10 cellular contexts compared by ENCODE assay signal in genomic region chr3:4508048-4508981, GRCh38. TPM values are rescaled to one million over a fixed set of nuclear protein-coding genes. Genes with fewer than 3 reads are reported as not detected.
DNase-seq lines count a peak whose midpoint lies in the region; ATAC-seq and TF ChIP-seq lines count a peak whose summit lies in the region.
"Had no signal": no experiment of that assay in that cellular context is flagged by ENCODE, and none has a peak within 500 bp of the region (broad histone marks: within the 10 kb centered on the region; RNA-seq: fewer than 3 reads in every experiment).

No MANE protein-coding gene starts in this region.

- H3K27me3 Mint-ChIP-seq in natural killer cell (ENCODE audit: low read depth in 2 of 2): no peaks in the 10 kb centered on the region

- TF ChIP-seq CTCF in natural killer cell (IDR thresholded peaks at IDR 0.05) (no peak), transverse colon (IDR thresholded peaks at IDR 0.05) (no peak), BE2C (IDR thresholded peaks at IDR 0.05; ENCODE audit: low read depth, low read length) (no peak)

- peaks cover 21 to 47% (median 25%) of the 10 kb centered on the region in 4 donors for H3K4me1 ChIP-seq in transverse colon
- peaks cover 34% of the 10 kb centered on the region for H3K4me1 ChIP-seq in BE2C

- H3K36me3 ChIP-seq in transverse colon (no peaks in the 10 kb centered on the region), BE2C (peaks cover 14% of the 10 kb centered on the region)

- intact Hi-C loops in natural killer cell (cut with micrococcal nuclease): loop anchor here (10.0 kb wide), 1 partner anchor 466 kb away; the partner anchor contains the start of gene BHLHE40
- intact Hi-C loops in transverse colon (cut with DNase I; ENCODE audit: low total_unique reads): no loop called here

- WGBS in transverse colon (ENCODE audit: low coverage in 1 of 2), 2 donors: 75 to 84% methylated on average over 2 to 8 of the region's 8 CpGs

- no peaks in the 10 kb centered on the region for H3K36me3 Mint-ChIP-seq in natural killer cell

- peak; percentile 64 for ATAC-seq in GM18861 (IDR thresholded peaks at IDR 0.05; ENCODE audit: unreplicated experiment)
- ATAC-seq in GM21723 (IDR thresholded peaks at IDR 0.05; ENCODE audit: unreplicated experiment): peak; percentile 62
- ATAC-seq in HG03442 (IDR thresholded peaks at IDR 0.05; ENCODE audit: unreplicated experiment): peak; percentile 72
- no peak for ATAC-seq in natural killer cell
- ATAC-seq: heart left ventricle had no signal

- H3K4me3 Mint-ChIP-seq in natural killer cell: peak overlapping the region; percentile 59

- in situ Hi-C loops in transverse colon (cut with MboI; ENCODE audit: low pct_ligation_motif_present in 1 of 4, low pct_unique_long_range_greater_than_20kb in 1 of 4, low sequenced_read_pairs in 3 of 4): no loop called here

- H3K27ac Mint-ChIP-seq in natural killer cell: peak overlapping the region; percentile 80

- TF ChIP-seq POLR2A in transverse colon (IDR thresholded peaks at IDR 0.05): no peak

- H3K4me3 ChIP-seq in transverse colon (no peak overlapping the region), BE2C (ENCODE audit: low read depth, low read length) (no peak overlapping the region)
- H3K4me3 ChIP-seq: heart left ventricle had no signal

- no peak overlapping the region for H3K27ac ChIP-seq in transverse colon

- H3K27me3 ChIP-seq in transverse colon (no peaks in the 10 kb centered on the region), BE2C (no peaks in the 10 kb centered on the region)
- H3K27me3 ChIP-seq: heart left ventricle had no signal

- no peak for DNase-seq in natural killer cell
- DNase-seq in T-helper 2 cell: no peak
- DNase-seq in RPMI8226: no peak
- no peak for DNase-seq in transverse colon
- no peak for DNase-seq in BE2C
- DNase-seq: heart left ventricle, NCI-H1417 had no signal

- no peak for TF ChIP-seq EP300 in transverse colon (IDR thresholded peaks at IDR 0.05; ENCODE audit: low read depth)

- H3K9me3 ChIP-seq in transverse colon (no peaks in the 10 kb centered on the region), BE2C (no peaks in the 10 kb centered on the region)
- H3K9me3 ChIP-seq: heart left ventricle had no signal

- H3K9me3 Mint-ChIP-seq in natural killer cell: no peaks in the 10 kb centered on the region

- H3K4me1 Mint-ChIP-seq in natural killer cell: peaks cover 50 to 53% of the 10 kb centered on the region in 2 donors

RNA-seq across cellular contexts. Expression of gene ITPR1, which starts 15.2 kb away (rescaled TPM):
- total RNA-seq in natural killer cell (100 to 1,000 TPM in 1 of 3 donors, 10 to 100 TPM in 2; 86.7 to 123 (median 94.8) TPM), transverse colon (10 to 100 TPM; 15.3 to 50.2 (median 28.7) TPM)
- 37.1 TPM for polyA plus RNA-seq in BE2C (2012; ENCODE audit: insufficient read depth, insufficient read length, low read depth)

RNA-seq across cellular contexts. Expression of gene SUMF1, which starts 41.2 kb away (rescaled TPM):
- total RNA-seq in natural killer cell: 10 to 100 TPM; 16.3 to 19.8 (median 19.3) TPM
- total RNA-seq in transverse colon: 10 to 100 TPM; 25.1 to 70.5 (median 65.3) TPM
- 2.4 TPM for polyA plus RNA-seq in BE2C (2012; ENCODE audit: insufficient read depth, insufficient read length, low read depth)

Comparison
In these comparisons a context has a peak if more than half of its experiments do, and no peak if none do; other contexts are left out.
1. ATAC-seq: peak in GM18861 (single experiment), GM21723 (single experiment) and HG03442 (single experiment); none in natural killer cell (0 of 3).